In genomic region chr15:89187301-89187700, GRCh38 we compare ENCODE assay signal across 25 cellular contexts. TPM values are rescaled to one million over a fixed set of nuclear protein-coding genes. Genes with fewer than 3 reads are reported as not detected.
DNase-seq lines count a peak whose midpoint lies in the region; ATAC-seq and TF ChIP-seq lines count a peak whose summit lies in the region.
"Had no signal": no experiment of that assay in that cellular context is flagged by ENCODE, and none has a peak within 500 bp of the region (broad histone marks: within the 10 kb centered on the region; RNA-seq: fewer than 3 reads in every experiment).

No MANE protein-coding gene starts in this region.

- peaks cover 20 to 24% of the 10 kb centered on the region in 2 donors for H3K4me1 ChIP-seq in thyroid gland

- peak overlapping the region; percentile 20 for H3K27ac Mint-ChIP-seq in activated naive CD8-positive, alpha-beta T cell treated with anti-CD3 and anti-CD28 coated beads, Interleukin-2, amount 50 U/mL, for 24 hours
- H3K27ac Mint-ChIP-seq in activated naive CD8-positive, alpha-beta T cell treated with anti-CD3 and anti-CD28 coated beads for 36 hours, result no peak overlapping the region
- H3K27ac Mint-ChIP-seq in activated T-helper 17 cell treated with anti-CD3 and anti-CD28 coated beads, Interleukin-2, amount 50 U/mL, for 72 hours, result peak overlapping the region; percentile 38
- H3K27ac Mint-ChIP-seq: IgD-negative memory B cell had no signal

- DNase-seq in activated naive CD8-positive, alpha-beta T cell treated with anti-CD3 and anti-CD28 coated beads, Interleukin-2, amount 50 U/mL, for 24 hours, result no peak
- DNase-seq in activated naive CD8-positive, alpha-beta T cell treated with anti-CD3 and anti-CD28 coated beads for 36 hours, result no peak
- DNase-seq in epithelial cell of esophagus (ENCODE audit: low read depth), result peak; percentile 17
- peak; percentile 54 to 58 for DNase-seq in thyroid gland
- no peak for DNase-seq in DMS 273 (lab: John Stamatoyannopoulos, UW; ENCODE audit: unreplicated experiment)
- no peak for DNase-seq in NOMO-1 (lab: John Stamatoyannopoulos, UW; ENCODE audit: unreplicated experiment in 2 of 2)
- DNase-seq: CD4-positive, alpha-beta memory T cell; COR-L47; GF-D8; HCEC 1CT; MM.1S; NCI-H1048; NCI-H1417; NCI-H1694; NCI-H2081 treated with DMSO at 0.1 percent for 48 hours; NCI-H2171; NCI-H226; NCI-H510A; NCI-H69; SIG-M5 had no signal

- peak overlapping the region in 1 of 3 donors; percentile 12 for H3K27ac ChIP-seq in thyroid gland
- H3K27ac ChIP-seq: KMS-11, SK-N-MC had no signal

- intact Hi-C loops in thyroid gland (cut with DNase I), result no loop called here

- H3K27me3 Mint-ChIP-seq in activated naive CD8-positive, alpha-beta T cell treated with anti-CD3 and anti-CD28 coated beads, Interleukin-2, amount 50 U/mL, for 24 hours, result no peaks in the 10 kb centered on the region
- no peaks in the 10 kb centered on the region for H3K27me3 Mint-ChIP-seq in activated naive CD8-positive, alpha-beta T cell treated with anti-CD3 and anti-CD28 coated beads for 36 hours
- no peaks in the 10 kb centered on the region for H3K27me3 Mint-ChIP-seq in activated T-helper 17 cell treated with anti-CD3 and anti-CD28 coated beads, Interleukin-2, amount 50 U/mL, for 72 hours
- H3K27me3 Mint-ChIP-seq: CD4-positive, alpha-beta memory T cell; IgD-negative memory B cell had no signal

- no peak overlapping the region for H3K4me3 ChIP-seq in epithelial cell of esophagus (ENCODE audit: low read length)
- H3K4me3 ChIP-seq in thyroid gland (replicated peaks in 1 of 3), result no peak overlapping the region
- H3K4me3 ChIP-seq: SK-N-MC had no signal

- TF ChIP-seq POLR2A in thyroid gland (IDR thresholded peaks at IDR 0.05), result no peak

- H3K9me3 ChIP-seq in thyroid gland, result no peaks in the 10 kb centered on the region

- TF ChIP-seq CTCF in epithelial cell of esophagus (IDR thresholded peaks at IDR 0.05; ENCODE audit: insufficient read depth, low read depth, low read length, missing control alignments) (no peak), thyroid gland (IDR thresholded peaks at IDR 0.05) (no peak)

- H3K27me3 ChIP-seq in thyroid gland, result no peaks in the 10 kb centered on the region

- peaks cover 28% of the 10 kb centered on the region for H3K36me3 Mint-ChIP-seq in activated naive CD8-positive, alpha-beta T cell treated with anti-CD3 and anti-CD28 coated beads, Interleukin-2, amount 50 U/mL, for 24 hours (ENCODE audit: low read depth)
- peaks cover 9% of the 10 kb centered on the region for H3K36me3 Mint-ChIP-seq in activated naive CD8-positive, alpha-beta T cell treated with anti-CD3 and anti-CD28 coated beads for 36 hours
- peaks cover 81% of the 10 kb centered on the region for H3K36me3 Mint-ChIP-seq in activated T-helper 17 cell treated with anti-CD3 and anti-CD28 coated beads, Interleukin-2, amount 50 U/mL, for 72 hours (ENCODE audit: low read depth)

- WGBS in thyroid gland, 2 donors, result 31 to 41% methylated on average over 4 of the region's 4 CpGs

- no peaks in the 10 kb centered on the region for H3K9me3 Mint-ChIP-seq in activated naive CD8-positive, alpha-beta T cell treated with anti-CD3 and anti-CD28 coated beads, Interleukin-2, amount 50 U/mL, for 24 hours
- H3K9me3 Mint-ChIP-seq in activated naive CD8-positive, alpha-beta T cell treated with anti-CD3 and anti-CD28 coated beads for 36 hours, result no peaks in the 10 kb centered on the region
- no peaks in the 10 kb centered on the region for H3K9me3 Mint-ChIP-seq in activated T-helper 17 cell treated with anti-CD3 and anti-CD28 coated beads, Interleukin-2, amount 50 U/mL, for 72 hours
- H3K9me3 Mint-ChIP-seq: CD4-positive, alpha-beta memory T cell; IgD-negative memory B cell had no signal

- no peak for ATAC-seq in activated naive CD8-positive, alpha-beta T cell treated with anti-CD3 and anti-CD28 coated beads, Interleukin-2, amount 50 U/mL, for 24 hours
- no peak for ATAC-seq in activated T-helper 17 cell treated with anti-CD3 and anti-CD28 coated beads, Interleukin-2, amount 50 U/mL, for 72 hours (replicated peaks)

- H3K36me3 ChIP-seq in thyroid gland, result peaks cover 0 to 8% of the 10 kb centered on the region in 2 donors

- H3K4me3 Mint-ChIP-seq in activated naive CD8-positive, alpha-beta T cell treated with anti-CD3 and anti-CD28 coated beads, Interleukin-2, amount 50 U/mL, for 24 hours, result no peak overlapping the region
- no peak overlapping the region for H3K4me3 Mint-ChIP-seq in activated naive CD8-positive, alpha-beta T cell treated with anti-CD3 and anti-CD28 coated beads for 36 hours
- H3K4me3 Mint-ChIP-seq in activated T-helper 17 cell treated with anti-CD3 and anti-CD28 coated beads, Interleukin-2, amount 50 U/mL, for 72 hours, result no peak overlapping the region
- H3K4me3 Mint-ChIP-seq: CD4-positive, alpha-beta memory T cell; IgD-negative memory B cell had no signal

- peaks cover 23% of the 10 kb centered on the region for H3K4me1 Mint-ChIP-seq in activated naive CD8-positive, alpha-beta T cell treated with anti-CD3 and anti-CD28 coated beads, Interleukin-2, amount 50 U/mL, for 24 hours
- peaks cover 3% of the 10 kb centered on the region for H3K4me1 Mint-ChIP-seq in activated naive CD8-positive, alpha-beta T cell treated with anti-CD3 and anti-CD28 coated beads for 36 hours
- no peaks in the 10 kb centered on the region for H3K4me1 Mint-ChIP-seq in activated T-helper 17 cell treated with anti-CD3 and anti-CD28 coated beads, Interleukin-2, amount 50 U/mL, for 72 hours
- H3K4me1 Mint-ChIP-seq: CD4-positive, alpha-beta memory T cell had no signal

RNA-seq across cellular contexts. Expression of gene RLBP1, which starts 34.1 kb away (rescaled TPM):
- not detected for total RNA-seq in activated naive CD8-positive, alpha-beta T cell treated with anti-CD3 and anti-CD28 coated beads for 36 hours
- not detected for total RNA-seq in activated T-helper 17 cell treated with anti-CD3 and anti-CD28 coated beads, Interleukin-2, amount 50 U/mL, for 72 hours
- not detected for total RNA-seq in thyroid gland
- total RNA-seq: CD4-positive, alpha-beta memory T cell; H1 had no signal

RNA-seq across cellular contexts. Expression of gene FANCI, which starts 56.5 kb away (rescaled TPM):
- total RNA-seq in activated naive CD8-positive, alpha-beta T cell treated with anti-CD3 and anti-CD28 coated beads for 36 hours, result 100 to 1,000 TPM; 169 to 174 TPM
- total RNA-seq in activated T-helper 17 cell treated with anti-CD3 and anti-CD28 coated beads, Interleukin-2, amount 50 U/mL, for 72 hours, result 100 to 1,000 TPM; 210 to 232 TPM
- total RNA-seq in thyroid gland, result 1 to 10 TPM in 3 of 4 donors, under 1 TPM in 1; 0.67 to 1.8 (median 1.5) TPM

Comparison
In these comparisons a context has a peak if more than half of its experiments do, and no peak if none do; other contexts are left out.
1. DNase-seq: peak in epithelial cell of esophagus (single experiment) and thyroid gland (2 of 2); none in activated naive CD8-positive, alpha-beta T cell treated with anti-CD3 and anti-CD28 coated beads, Interleukin-2, amount 50 U/mL, for 24 hours (single experiment), activated naive CD8-positive, alpha-beta T cell treated with anti-CD3 and anti-CD28 coated beads for 36 hours (single experiment), DMS 273 (single experiment) and NOMO-1 (0 of 2).
2. RNA of gene FANCI, which starts 56.5 kb away (total RNA-seq): 210 to 232 TPM in activated T-helper 17 cell treated with anti-CD3 and anti-CD28 coated beads, Interleukin-2, amount 50 U/mL, for 72 hours and 169 to 174 TPM in activated naive CD8-positive, alpha-beta T cell treated with anti-CD3 and anti-CD28 coated beads for 36 hours; 0.67 to 1.8 TPM in thyroid gland; every median in the first group is over 10 times any median in the second.